In the genomic region with DNA sequence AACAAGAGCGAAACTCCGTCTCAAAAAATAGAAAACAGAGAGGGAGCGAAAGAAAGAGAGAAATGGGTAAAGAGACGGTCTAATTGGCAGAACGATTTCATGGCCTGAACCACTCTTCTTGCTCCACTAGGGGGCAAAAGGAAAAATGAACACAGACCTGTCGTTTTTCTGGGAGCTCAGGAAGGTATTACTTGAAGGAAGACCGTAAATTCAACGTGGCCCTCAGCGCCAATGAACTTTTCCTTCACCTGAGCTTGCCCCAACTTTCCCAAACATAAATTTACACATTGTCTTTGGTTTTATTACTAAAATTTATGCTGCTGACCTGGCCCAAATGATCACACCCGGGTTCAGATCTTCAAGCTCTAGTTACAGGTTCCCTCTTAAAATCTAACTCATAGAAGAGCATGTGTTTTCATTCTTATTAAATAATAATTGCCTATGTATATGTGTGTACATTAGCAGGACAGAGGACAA, we compare ENCODE assay signal across 9 cellular contexts.
DNase-seq lines count a peak whose midpoint lies in the region; ATAC-seq, FAIRE-seq and TF ChIP-seq lines count a peak whose summit lies in the region.
"Had no signal": no experiment of that assay in that cellular context is flagged by ENCODE, and none has a peak within 500 bp of the region (broad histone marks: within the 10 kb centered on the region; RNA-seq: fewer than 3 reads in every experiment).

No MANE protein-coding gene starts in this region.

- FAIRE-seq in bronchial epithelial cell (lab: Jason Lieb, UNC) = no peak

- H3K4me1 ChIP-seq in mesendoderm (ENCODE audit: control insufficient read depth, low read depth, low read length) = peaks cover 8% of the 10 kb centered on the region

- no peak overlapping the region for H3K4me3 Mint-ChIP-seq in activated CD4-positive, alpha-beta T cell treated with anti-CD3 and anti-CD28 coated beads, Interleukin-2, amount 10 ng/mL, durations not matched to agents 7 days and 5 days
- H3K4me3 Mint-ChIP-seq: activated naive CD8-positive, alpha-beta T cell treated with anti-CD3 and anti-CD28 coated beads, Interleukin-2, amount 10 ng/mL, durations not matched to agents 7 days and 5 days had no signal

- peak; percentile 67 for TF ChIP-seq CTCF in bronchial epithelial cell (IDR thresholded peaks at IDR 0.05; ENCODE audit: insufficient read depth, low read length, severe bottlenecking)

- no peak overlapping the region for H3K56ac ChIP-seq in mesendoderm (ENCODE audit: low read length)

- no peak overlapping the region for H2BK5ac ChIP-seq in mesendoderm (ENCODE audit: low read length)

- H3K27ac ChIP-seq in mesendoderm (ENCODE audit: low read depth, low read length) = no peak overlapping the region

- H3K4ac ChIP-seq in mesendoderm (ENCODE audit: low read depth, low read length) = no peak overlapping the region

- H3K36me3 ChIP-seq in bronchial epithelial cell (ENCODE audit: control insufficient read depth, insufficient read depth, low read length) = no peaks in the 10 kb centered on the region
- no peaks in the 10 kb centered on the region for H3K36me3 ChIP-seq in mesendoderm (ENCODE audit: control insufficient read depth, insufficient read depth, low read length)

- H3K27ac Mint-ChIP-seq in activated CD4-positive, alpha-beta T cell treated with anti-CD3 and anti-CD28 coated beads, Interleukin-2, amount 10 ng/mL, durations not matched to agents 7 days and 5 days = no peak overlapping the region
- H3K27ac Mint-ChIP-seq: activated naive CD8-positive, alpha-beta T cell treated with anti-CD3 and anti-CD28 coated beads, Interleukin-2, amount 10 ng/mL, durations not matched to agents 7 days and 5 days had no signal

- H3K4me3 ChIP-seq in bronchial epithelial cell (ENCODE audit: low read depth, low read length) = no peak overlapping the region
- H3K4me3 ChIP-seq in mesendoderm (ENCODE audit: low read length) = no peak overlapping the region

- intact Hi-C loops in posterior vena cava (cut with DNase I) = no loop called here

- ATAC-seq in GM21529 (IDR thresholded peaks at IDR 0.05; ENCODE audit: unreplicated experiment) (no peak), HG03097 (IDR thresholded peaks at IDR 0.05; ENCODE audit: low FRiP score, unreplicated experiment) (no peak)

- H3K9me3 Mint-ChIP-seq in activated CD4-positive, alpha-beta T cell treated with anti-CD3 and anti-CD28 coated beads, Interleukin-2, amount 10 ng/mL, durations not matched to agents 7 days and 5 days = no peaks in the 10 kb centered on the region
- H3K9me3 Mint-ChIP-seq: activated naive CD8-positive, alpha-beta T cell treated with anti-CD3 and anti-CD28 coated beads, Interleukin-2, amount 10 ng/mL, durations not matched to agents 7 days and 5 days had no signal

- no peaks in the 10 kb centered on the region for H3K36me3 Mint-ChIP-seq in activated CD4-positive, alpha-beta T cell treated with anti-CD3 and anti-CD28 coated beads, Interleukin-2, amount 10 ng/mL, durations not matched to agents 7 days and 5 days (ENCODE audit: low read depth)
- H3K36me3 Mint-ChIP-seq: activated naive CD8-positive, alpha-beta T cell treated with anti-CD3 and anti-CD28 coated beads, Interleukin-2, amount 10 ng/mL, durations not matched to agents 7 days and 5 days had no signal

- CTCF ChIA-PET in activated CD4-positive, alpha-beta T cell treated with anti-CD3 and anti-CD28 coated beads, Interleukin-2, amount 10 ng/mL, durations not matched to agents 7 days and 5 days (lab: Charles Lee) = interaction anchor here (0.6 kb wide), 1 partner anchor 225 kb away, joined by 3 read pairs; no protein-coding TSS in a partner anchor

- POLR2A ChIA-PET in activated CD4-positive, alpha-beta T cell treated with anti-CD3 and anti-CD28 coated beads, Interleukin-2, amount 10 ng/mL, durations not matched to agents 7 days and 5 days (lab: Charles Lee) = no interaction called here

- no peak overlapping the region for H4K8ac ChIP-seq in mesendoderm (ENCODE audit: low read depth, low read length)

- H3K27me3 Mint-ChIP-seq in activated CD4-positive, alpha-beta T cell treated with anti-CD3 and anti-CD28 coated beads, Interleukin-2, amount 10 ng/mL, durations not matched to agents 7 days and 5 days = peaks cover 24% of the 10 kb centered on the region

- H2BK120ac ChIP-seq in mesendoderm (ENCODE audit: low read depth, low read length) = no peak overlapping the region

- no peak overlapping the region for H2BK15ac ChIP-seq in mesendoderm (replicated peaks; ENCODE audit: low read depth)

- DNase-seq in activated CD4-positive, alpha-beta T cell treated with anti-CD3 and anti-CD28 coated beads, Interleukin-2, amount 10 ng/mL, durations not matched to agents 7 days and 5 days = peak; percentile 10
- DNase-seq in activated CD4-positive, alpha-beta T cell treated with anti-CD3 and anti-CD28 coated beads for 48 hours = no peak
- DNase-seq in NCI-H146 treated with DMSO at 0.1 percent for 48 hours (lab: John Stamatoyannopoulos, UW; ENCODE audit: unreplicated experiment) (peak; percentile 21), bronchial epithelial cell (ENCODE audit: low read depth) (peak; percentile 38), mesendoderm (peak; percentile 71), posterior vena cava (ENCODE audit: low spot score) (no peak)
- DNase-seq: activated naive CD8-positive, alpha-beta T cell treated with anti-CD3 and anti-CD28 coated beads, Interleukin-2, amount 10 ng/mL, durations not matched to agents 7 days and 5 days had no signal

- H4K5ac ChIP-seq in mesendoderm (ENCODE audit: low read length) = no peak overlapping the region

- H3K4me2 ChIP-seq in mesendoderm (ENCODE audit: low read length) = no peak overlapping the region

- no CpG with 5 or more reads among the region's 10 CpGs for WGBS in mesendoderm (ENCODE audit: extremely low coverage, insufficient coverage, low lambda C conversion rate)

- no peaks in the 10 kb centered on the region for H3K27me3 ChIP-seq in bronchial epithelial cell (ENCODE audit: control insufficient read depth, insufficient read depth, low read length)
- H3K27me3 ChIP-seq in mesendoderm (ENCODE audit: insufficient read depth, low read length, poor library complexity) = no peaks in the 10 kb centered on the region

- no peak overlapping the region for H3K18ac ChIP-seq in mesendoderm (ENCODE audit: low read length)

- no peak overlapping the region for H3K23ac ChIP-seq in mesendoderm (ENCODE audit: low read length)

- no peaks in the 10 kb centered on the region for H3K79me1 ChIP-seq in mesendoderm (ENCODE audit: low read length)

- H3K9ac ChIP-seq in mesendoderm (ENCODE audit: low read length) = no peak overlapping the region

- no peak overlapping the region for H2AK5ac ChIP-seq in mesendoderm (ENCODE audit: low read length)

- H3K4me1 Mint-ChIP-seq in activated CD4-positive, alpha-beta T cell treated with anti-CD3 and anti-CD28 coated beads, Interleukin-2, amount 10 ng/mL, durations not matched to agents 7 days and 5 days = peaks cover 10% of the 10 kb centered on the region

- H3K79me2 ChIP-seq in mesendoderm (ENCODE audit: control insufficient read depth, insufficient read depth, low read length) = no peaks in the 10 kb centered on the region

Comparison
In these comparisons a context has a peak if more than half of its experiments do, and no peak if none do; other contexts are left out.
1. DNase-seq: peak in activated CD4-positive, alpha-beta T cell treated with anti-CD3 and anti-CD28 coated beads, Interleukin-2, amount 10 ng/mL, durations not matched to agents 7 days and 5 days (single experiment), NCI-H146 treated with DMSO at 0.1 percent for 48 hours (single experiment), bronchial epithelial cell (single experiment) and mesendoderm (single experiment); none in activated CD4-positive, alpha-beta T cell treated with anti-CD3 and anti-CD28 coated beads for 48 hours (single experiment) and posterior vena cava (single experiment).